ENCODE assay signal across 1 cellular context in genomic region chrX:71181910-71182799, GRCh38.
TF ChIP-seq lines count a peak whose summit lies in the region.

No MANE protein-coding gene starts in this region.

TF ChIP-seq in HepG2, 621 proteins besides CTCF, POLR2A, EP300 and RAD21 (continued from another document and continues in another):
- TF ChIP-seq, protein P1, sequence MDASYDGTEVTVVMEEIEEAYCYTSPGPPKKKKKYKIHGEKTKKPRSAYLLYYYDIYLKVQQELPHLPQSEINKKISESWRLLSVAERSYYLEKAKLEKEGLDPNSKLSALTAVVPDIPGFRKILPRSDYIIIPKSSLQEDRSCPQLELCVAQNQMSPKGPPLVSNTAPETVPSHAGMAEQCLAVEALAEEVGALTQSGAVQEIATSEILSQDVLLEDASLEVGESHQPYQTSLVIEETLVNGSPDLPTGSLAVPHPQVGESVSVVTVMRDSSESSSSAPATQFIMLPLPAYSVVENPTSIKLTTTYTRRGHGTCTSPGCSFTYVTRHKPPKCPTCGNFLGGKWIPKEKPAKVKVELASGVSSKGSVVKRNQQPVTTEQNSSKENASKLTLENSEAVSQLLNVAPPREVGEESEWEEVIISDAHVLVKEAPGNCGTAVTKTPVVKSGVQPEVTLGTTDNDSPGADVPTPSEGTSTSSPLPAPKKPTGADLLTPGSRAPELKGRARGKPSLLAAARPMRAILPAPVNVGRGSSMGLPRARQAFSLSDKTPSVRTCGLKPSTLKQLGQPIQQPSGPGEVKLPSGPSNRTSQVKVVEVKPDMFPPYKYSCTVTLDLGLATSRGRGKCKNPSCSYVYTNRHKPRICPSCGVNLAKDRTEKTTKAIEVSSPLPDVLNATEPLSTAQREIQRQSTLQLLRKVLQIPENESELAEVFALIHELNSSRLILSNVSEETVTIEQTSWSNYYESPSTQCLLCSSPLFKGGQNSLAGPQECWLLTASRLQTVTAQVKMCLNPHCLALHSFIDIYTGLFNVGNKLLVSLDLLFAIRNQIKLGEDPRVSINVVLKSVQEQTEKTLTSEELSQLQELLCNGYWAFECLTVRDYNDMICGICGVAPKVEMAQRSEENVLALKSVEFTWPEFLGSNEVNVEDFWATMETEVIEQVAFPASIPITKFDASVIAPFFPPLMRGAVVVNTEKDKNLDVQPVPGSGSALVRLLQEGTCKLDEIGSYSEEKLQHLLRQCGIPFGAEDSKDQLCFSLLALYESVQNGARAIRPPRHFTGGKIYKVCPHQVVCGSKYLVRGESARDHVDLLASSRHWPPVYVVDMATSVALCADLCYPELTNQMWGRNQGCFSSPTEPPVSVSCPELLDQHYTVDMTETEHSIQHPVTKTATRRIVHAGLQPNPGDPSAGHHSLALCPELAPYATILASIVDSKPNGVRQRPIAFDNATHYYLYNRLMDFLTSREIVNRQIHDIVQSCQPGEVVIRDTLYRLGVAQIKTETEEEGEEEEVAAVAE (CRISPR knock-in tag; IDR thresholded peaks at IDR 0.05; ENCODE audit: borderline replicate concordance) = no peak
- TF ChIP-seq, protein P2, sequence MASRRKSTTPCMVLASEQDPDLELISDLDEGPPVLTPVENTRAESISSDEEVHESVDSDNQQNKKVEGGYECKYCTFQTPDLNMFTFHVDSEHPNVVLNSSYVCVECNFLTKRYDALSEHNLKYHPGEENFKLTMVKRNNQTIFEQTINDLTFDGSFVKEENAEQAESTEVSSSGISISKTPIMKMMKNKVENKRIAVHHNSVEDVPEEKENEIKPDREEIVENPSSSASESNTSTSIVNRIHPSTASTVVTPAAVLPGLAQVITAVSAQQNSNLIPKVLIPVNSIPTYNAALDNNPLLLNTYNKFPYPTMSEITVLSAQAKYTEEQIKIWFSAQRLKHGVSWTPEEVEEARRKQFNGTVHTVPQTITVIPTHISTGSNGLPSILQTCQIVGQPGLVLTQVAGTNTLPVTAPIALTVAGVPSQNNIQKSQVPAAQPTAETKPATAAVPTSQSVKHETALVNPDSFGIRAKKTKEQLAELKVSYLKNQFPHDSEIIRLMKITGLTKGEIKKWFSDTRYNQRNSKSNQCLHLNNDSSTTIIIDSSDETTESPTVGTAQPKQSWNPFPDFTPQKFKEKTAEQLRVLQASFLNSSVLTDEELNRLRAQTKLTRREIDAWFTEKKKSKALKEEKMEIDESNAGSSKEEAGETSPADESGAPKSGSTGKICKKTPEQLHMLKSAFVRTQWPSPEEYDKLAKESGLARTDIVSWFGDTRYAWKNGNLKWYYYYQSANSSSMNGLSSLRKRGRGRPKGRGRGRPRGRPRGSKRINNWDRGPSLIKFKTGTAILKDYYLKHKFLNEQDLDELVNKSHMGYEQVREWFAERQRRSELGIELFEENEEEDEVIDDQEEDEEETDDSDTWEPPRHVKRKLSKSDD (CRISPR knock-in tag; IDR thresholded peaks at IDR 0.05; ENCODE audit: low read depth) = no peak
- TF ChIP-seq ZNF558 (CRISPR knock-in tag; IDR thresholded peaks at IDR 0.05; ENCODE audit: borderline replicate concordance) = no peak
- TF ChIP-seq, protein P3, sequence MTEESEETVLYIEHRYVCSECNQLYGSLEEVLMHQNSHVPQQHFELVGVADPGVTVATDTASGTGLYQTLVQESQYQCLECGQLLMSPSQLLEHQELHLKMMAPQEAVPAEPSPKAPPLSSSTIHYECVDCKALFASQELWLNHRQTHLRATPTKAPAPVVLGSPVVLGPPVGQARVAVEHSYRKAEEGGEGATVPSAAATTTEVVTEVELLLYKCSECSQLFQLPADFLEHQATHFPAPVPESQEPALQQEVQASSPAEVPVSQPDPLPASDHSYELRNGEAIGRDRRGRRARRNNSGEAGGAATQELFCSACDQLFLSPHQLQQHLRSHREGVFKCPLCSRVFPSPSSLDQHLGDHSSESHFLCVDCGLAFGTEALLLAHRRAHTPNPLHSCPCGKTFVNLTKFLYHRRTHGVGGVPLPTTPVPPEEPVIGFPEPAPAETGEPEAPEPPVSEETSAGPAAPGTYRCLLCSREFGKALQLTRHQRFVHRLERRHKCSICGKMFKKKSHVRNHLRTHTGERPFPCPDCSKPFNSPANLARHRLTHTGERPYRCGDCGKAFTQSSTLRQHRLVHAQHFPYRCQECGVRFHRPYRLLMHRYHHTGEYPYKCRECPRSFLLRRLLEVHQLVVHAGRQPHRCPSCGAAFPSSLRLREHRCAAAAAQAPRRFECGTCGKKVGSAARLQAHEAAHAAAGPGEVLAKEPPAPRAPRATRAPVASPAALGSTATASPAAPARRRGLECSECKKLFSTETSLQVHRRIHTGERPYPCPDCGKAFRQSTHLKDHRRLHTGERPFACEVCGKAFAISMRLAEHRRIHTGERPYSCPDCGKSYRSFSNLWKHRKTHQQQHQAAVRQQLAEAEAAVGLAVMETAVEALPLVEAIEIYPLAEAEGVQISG (CRISPR knock-in tag; IDR thresholded peaks at IDR 0.05) = peak; percentile 65
- TF ChIP-seq, protein P4, sequence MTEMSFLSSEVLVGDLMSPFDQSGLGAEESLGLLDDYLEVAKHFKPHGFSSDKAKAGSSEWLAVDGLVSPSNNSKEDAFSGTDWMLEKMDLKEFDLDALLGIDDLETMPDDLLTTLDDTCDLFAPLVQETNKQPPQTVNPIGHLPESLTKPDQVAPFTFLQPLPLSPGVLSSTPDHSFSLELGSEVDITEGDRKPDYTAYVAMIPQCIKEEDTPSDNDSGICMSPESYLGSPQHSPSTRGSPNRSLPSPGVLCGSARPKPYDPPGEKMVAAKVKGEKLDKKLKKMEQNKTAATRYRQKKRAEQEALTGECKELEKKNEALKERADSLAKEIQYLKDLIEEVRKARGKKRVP (CRISPR knock-in tag; IDR thresholded peaks at IDR 0.05) = no peak
- TF ChIP-seq, protein P5, sequence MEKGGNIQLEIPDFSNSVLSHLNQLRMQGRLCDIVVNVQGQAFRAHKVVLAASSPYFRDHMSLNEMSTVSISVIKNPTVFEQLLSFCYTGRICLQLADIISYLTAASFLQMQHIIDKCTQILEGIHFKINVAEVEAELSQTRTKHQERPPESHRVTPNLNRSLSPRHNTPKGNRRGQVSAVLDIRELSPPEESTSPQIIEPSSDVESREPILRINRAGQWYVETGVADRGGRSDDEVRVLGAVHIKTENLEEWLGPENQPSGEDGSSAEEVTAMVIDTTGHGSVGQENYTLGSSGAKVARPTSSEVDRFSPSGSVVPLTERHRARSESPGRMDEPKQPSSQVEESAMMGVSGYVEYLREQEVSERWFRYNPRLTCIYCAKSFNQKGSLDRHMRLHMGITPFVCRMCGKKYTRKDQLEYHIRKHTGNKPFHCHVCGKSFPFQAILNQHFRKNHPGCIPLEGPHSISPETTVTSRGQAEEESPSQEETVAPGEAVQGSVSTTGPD (CRISPR knock-in tag; IDR thresholded peaks at IDR 0.05) = no peak
- TF ChIP-seq, protein P6, sequence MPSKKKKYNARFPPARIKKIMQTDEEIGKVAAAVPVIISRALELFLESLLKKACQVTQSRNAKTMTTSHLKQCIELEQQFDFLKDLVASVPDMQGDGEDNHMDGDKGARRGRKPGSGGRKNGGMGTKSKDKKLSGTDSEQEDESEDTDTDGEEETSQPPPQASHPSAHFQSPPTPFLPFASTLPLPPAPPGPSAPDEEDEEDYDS (CRISPR knock-in tag; IDR thresholded peaks at IDR 0.05) = 0 out of 2 replicates have a peak, but pooled peaks have one; percentile 17
- TF ChIP-seq HNRNPUL1 (IDR thresholded peaks at IDR 0.05; ENCODE audit: low read depth, low read length) = no peak
- no peak for TF ChIP-seq ZNF34 (CRISPR knock-in tag; IDR thresholded peaks at IDR 0.05; ENCODE audit: borderline replicate concordance)
- TF ChIP-seq ZNF777 (CRISPR knock-in tag; IDR thresholded peaks at IDR 0.05) = no peak
- TF ChIP-seq, protein P7, sequence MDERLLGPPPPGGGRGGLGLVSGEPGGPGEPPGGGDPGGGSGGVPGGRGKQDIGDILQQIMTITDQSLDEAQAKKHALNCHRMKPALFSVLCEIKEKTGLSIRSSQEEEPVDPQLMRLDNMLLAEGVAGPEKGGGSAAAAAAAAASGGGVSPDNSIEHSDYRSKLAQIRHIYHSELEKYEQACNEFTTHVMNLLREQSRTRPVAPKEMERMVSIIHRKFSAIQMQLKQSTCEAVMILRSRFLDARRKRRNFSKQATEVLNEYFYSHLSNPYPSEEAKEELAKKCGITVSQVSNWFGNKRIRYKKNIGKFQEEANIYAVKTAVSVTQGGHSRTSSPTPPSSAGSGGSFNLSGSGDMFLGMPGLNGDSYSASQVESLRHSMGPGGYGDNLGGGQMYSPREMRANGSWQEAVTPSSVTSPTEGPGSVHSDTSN (CRISPR knock-in tag; IDR thresholded peaks at IDR 0.05) = peak; percentile 91
- TF ChIP-seq PLRG1 (conservative IDR thresholded peaks at IDR 0.05) = no peak
- no peak for TF ChIP-seq ZNF180 (CRISPR knock-in tag; IDR thresholded peaks at IDR 0.05; ENCODE audit: borderline replicate concordance, low read depth)
- no peak for TF ChIP-seq ONECUT2 (CRISPR knock-in tag; IDR thresholded peaks at IDR 0.05)
- no peak for TF ChIP-seq ATAD3A (CRISPR knock-in tag; IDR thresholded peaks at IDR 0.05)
- TF ChIP-seq, protein P8, sequence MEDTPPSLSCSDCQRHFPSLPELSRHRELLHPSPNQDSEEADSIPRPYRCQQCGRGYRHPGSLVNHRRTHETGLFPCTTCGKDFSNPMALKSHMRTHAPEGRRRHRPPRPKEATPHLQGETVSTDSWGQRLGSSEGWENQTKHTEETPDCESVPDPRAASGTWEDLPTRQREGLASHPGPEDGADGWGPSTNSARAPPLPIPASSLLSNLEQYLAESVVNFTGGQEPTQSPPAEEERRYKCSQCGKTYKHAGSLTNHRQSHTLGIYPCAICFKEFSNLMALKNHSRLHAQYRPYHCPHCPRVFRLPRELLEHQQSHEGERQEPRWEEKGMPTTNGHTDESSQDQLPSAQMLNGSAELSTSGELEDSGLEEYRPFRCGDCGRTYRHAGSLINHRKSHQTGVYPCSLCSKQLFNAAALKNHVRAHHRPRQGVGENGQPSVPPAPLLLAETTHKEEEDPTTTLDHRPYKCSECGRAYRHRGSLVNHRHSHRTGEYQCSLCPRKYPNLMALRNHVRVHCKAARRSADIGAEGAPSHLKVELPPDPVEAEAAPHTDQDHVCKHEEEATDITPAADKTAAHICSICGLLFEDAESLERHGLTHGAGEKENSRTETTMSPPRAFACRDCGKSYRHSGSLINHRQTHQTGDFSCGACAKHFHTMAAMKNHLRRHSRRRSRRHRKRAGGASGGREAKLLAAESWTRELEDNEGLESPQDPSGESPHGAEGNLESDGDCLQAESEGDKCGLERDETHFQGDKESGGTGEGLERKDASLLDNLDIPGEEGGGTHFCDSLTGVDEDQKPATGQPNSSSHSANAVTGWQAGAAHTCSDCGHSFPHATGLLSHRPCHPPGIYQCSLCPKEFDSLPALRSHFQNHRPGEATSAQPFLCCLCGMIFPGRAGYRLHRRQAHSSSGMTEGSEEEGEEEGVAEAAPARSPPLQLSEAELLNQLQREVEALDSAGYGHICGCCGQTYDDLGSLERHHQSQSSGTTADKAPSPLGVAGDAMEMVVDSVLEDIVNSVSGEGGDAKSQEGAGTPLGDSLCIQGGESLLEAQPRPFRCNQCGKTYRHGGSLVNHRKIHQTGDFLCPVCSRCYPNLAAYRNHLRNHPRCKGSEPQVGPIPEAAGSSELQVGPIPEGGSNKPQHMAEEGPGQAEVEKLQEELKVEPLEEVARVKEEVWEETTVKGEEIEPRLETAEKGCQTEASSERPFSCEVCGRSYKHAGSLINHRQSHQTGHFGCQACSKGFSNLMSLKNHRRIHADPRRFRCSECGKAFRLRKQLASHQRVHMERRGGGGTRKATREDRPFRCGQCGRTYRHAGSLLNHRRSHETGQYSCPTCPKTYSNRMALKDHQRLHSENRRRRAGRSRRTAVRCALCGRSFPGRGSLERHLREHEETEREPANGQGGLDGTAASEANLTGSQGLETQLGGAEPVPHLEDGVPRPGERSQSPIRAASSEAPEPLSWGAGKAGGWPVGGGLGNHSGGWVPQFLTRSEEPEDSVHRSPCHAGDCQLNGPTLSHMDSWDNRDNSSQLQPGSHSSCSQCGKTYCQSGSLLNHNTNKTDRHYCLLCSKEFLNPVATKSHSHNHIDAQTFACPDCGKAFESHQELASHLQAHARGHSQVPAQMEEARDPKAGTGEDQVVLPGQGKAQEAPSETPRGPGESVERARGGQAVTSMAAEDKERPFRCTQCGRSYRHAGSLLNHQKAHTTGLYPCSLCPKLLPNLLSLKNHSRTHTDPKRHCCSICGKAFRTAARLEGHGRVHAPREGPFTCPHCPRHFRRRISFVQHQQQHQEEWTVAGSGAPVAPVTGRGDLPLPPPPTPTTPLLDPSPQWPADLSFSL (CRISPR knock-in tag; IDR thresholded peaks at IDR 0.05) = no peak
- TF ChIP-seq POLR2AphosphoS2 (IDR thresholded peaks at IDR 0.05; ENCODE audit: low read depth, low read length) = no peak
- TF ChIP-seq ERF (CRISPR knock-in tag; IDR thresholded peaks at IDR 0.05) = peak; percentile 24; the same call in 1 of the 2 replicates
- no peak for TF ChIP-seq ZNF510 (CRISPR knock-in tag; IDR thresholded peaks at IDR 0.05; ENCODE audit: low read depth)
- no peak for TF ChIP-seq SP1 (IDR thresholded peaks at IDR 0.05)
- no peak for TF ChIP-seq SP1 (CRISPR knock-in tag; IDR thresholded peaks at IDR 0.05)
- TF ChIP-seq FOXA3 (CRISPR knock-in tag; IDR thresholded peaks at IDR 0.05) = no peak
- TF ChIP-seq IRF9 (CRISPR knock-in tag; IDR thresholded peaks at IDR 0.05; ENCODE audit: borderline replicate concordance) = no peak
- no peak for TF ChIP-seq CENPX (CRISPR knock-in tag; IDR thresholded peaks at IDR 0.05)
- TF ChIP-seq CREM (IDR thresholded peaks at IDR 0.05) = 0 out of 2 replicates have a peak, but pooled peaks have one; percentile 20
- no peak for TF ChIP-seq CREM (CRISPR knock-in tag; IDR thresholded peaks at IDR 0.05)
- TF ChIP-seq ZNF44 (CRISPR knock-in tag; IDR thresholded peaks at IDR 0.05) = no peak
- no peak for TF ChIP-seq ZNF644 (CRISPR knock-in tag; IDR thresholded peaks at IDR 0.05; ENCODE audit: low read depth)
- no peak for TF ChIP-seq BRD4 (CRISPR knock-in tag; IDR thresholded peaks at IDR 0.05)
- no peak for TF ChIP-seq TOE1 (CRISPR knock-in tag; IDR thresholded peaks at IDR 0.05)
- no peak for TF ChIP-seq SYNCRIP (IDR thresholded peaks at IDR 0.05; ENCODE audit: insufficient read depth, low read depth, low read length)
- no peak for TF ChIP-seq ZFAT (CRISPR knock-in tag; conservative IDR thresholded peaks at IDR 0.05)
- TF ChIP-seq HOMEZ (CRISPR knock-in tag; IDR thresholded peaks at IDR 0.05; ENCODE audit: low read depth) = no peak
- TF ChIP-seq RBM22 (optimal IDR thresholded peaks at IDR 0.05; ENCODE audit: low read length) = no peak
- TF ChIP-seq SP140L (CRISPR knock-in tag; IDR thresholded peaks at IDR 0.05; ENCODE audit: borderline replicate concordance) = no peak
- TF ChIP-seq MZF1 (CRISPR knock-in tag; IDR thresholded peaks at IDR 0.05; ENCODE audit: borderline replicate concordance) = no peak
